In the genomic region with DNA sequence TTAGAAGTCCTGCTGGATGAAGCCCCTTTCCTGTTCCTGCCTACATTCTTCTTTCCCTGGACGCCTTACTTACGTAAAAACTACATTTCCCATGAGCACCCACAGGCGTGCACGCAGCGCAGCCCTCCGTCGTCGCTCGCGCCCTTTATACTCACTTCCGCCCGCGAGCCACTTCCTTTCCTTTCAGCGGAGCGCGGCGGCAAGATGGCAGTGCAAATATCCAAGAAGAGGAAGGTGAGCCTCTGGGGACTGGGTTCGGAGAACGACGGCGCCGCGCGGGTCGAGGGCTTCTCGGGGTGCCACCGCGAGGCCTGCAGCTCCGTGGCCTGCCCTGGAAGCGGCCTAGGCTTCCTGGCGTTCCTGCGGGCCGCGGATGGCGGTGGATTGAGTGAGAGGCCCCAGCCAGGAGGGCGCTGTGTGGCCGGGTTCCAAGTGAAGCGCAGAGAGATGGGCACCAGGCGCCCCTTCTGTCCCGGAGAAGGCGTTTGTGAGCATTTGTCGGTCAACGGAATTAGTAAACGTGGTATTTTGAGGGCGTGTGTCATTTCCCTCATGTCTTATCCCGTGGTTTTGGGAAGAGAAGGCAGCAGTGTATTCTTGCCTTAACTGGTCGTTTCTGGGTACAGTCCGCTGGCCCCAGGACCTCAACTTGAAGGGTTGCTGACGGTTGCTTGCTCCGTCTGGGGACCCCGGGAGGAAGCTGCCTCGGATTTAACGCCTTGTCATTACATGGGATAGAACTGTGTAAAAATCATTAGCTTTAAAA, we compare ENCODE assay signal across 1 cellular context.
A peak's percentile ranks its signal among the peaks of the same experiment; 100 is the strongest.
TF ChIP-seq lines count a peak whose summit lies in the region.

A gene (plus strand): TSS at position 175 of the 766 bp plus-strand sequence. CDS start 30 bp downstream, at position 205.

TF ChIP-seq in HepG2, 621 proteins besides CTCF, POLR2A, EP300 and RAD21 (continued from another document and continues in another):
- TF ChIP-seq, protein P1, sequence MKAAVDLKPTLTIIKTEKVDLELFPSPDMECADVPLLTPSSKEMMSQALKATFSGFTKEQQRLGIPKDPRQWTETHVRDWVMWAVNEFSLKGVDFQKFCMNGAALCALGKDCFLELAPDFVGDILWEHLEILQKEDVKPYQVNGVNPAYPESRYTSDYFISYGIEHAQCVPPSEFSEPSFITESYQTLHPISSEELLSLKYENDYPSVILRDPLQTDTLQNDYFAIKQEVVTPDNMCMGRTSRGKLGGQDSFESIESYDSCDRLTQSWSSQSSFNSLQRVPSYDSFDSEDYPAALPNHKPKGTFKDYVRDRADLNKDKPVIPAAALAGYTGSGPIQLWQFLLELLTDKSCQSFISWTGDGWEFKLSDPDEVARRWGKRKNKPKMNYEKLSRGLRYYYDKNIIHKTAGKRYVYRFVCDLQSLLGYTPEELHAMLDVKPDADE (CRISPR knock-in tag; IDR thresholded peaks at IDR 0.05) = no peak
- TF ChIP-seq PCBP2 (optimal IDR thresholded peaks at IDR 0.05; ENCODE audit: low read depth, low read length, poor library complexity, severe bottlenecking) = no peak
- TF ChIP-seq MXD4 (CRISPR knock-in tag; IDR thresholded peaks at IDR 0.05) = peak; percentile 88
- TF ChIP-seq, protein P2, sequence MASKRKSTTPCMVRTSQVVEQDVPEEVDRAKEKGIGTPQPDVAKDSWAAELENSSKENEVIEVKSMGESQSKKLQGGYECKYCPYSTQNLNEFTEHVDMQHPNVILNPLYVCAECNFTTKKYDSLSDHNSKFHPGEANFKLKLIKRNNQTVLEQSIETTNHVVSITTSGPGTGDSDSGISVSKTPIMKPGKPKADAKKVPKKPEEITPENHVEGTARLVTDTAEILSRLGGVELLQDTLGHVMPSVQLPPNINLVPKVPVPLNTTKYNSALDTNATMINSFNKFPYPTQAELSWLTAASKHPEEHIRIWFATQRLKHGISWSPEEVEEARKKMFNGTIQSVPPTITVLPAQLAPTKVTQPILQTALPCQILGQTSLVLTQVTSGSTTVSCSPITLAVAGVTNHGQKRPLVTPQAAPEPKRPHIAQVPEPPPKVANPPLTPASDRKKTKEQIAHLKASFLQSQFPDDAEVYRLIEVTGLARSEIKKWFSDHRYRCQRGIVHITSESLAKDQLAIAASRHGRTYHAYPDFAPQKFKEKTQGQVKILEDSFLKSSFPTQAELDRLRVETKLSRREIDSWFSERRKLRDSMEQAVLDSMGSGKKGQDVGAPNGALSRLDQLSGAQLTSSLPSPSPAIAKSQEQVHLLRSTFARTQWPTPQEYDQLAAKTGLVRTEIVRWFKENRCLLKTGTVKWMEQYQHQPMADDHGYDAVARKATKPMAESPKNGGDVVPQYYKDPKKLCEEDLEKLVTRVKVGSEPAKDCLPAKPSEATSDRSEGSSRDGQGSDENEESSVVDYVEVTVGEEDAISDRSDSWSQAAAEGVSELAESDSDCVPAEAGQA (IDR thresholded peaks at IDR 0.05; ENCODE audit: low read depth) = peak; percentile 95
- TF ChIP-seq, protein P2 (CRISPR knock-in tag; IDR thresholded peaks at IDR 0.05; ENCODE audit: borderline replicate concordance) = peak; percentile 43; the same call in 1 of the 2 replicates
- peak; percentile 91; the same call in 1 of the 2 replicates for TF ChIP-seq ZNF678 (CRISPR knock-in tag; IDR thresholded peaks at IDR 0.05)
- no peak for TF ChIP-seq ZC3H4 (CRISPR knock-in tag; IDR thresholded peaks at IDR 0.05; ENCODE audit: borderline replicate concordance)
- TF ChIP-seq ZKSCAN8 (CRISPR knock-in tag; IDR thresholded peaks at IDR 0.05; ENCODE audit: borderline replicate concordance) = peak; percentile 72; the same call in 1 of the 2 replicates
- TF ChIP-seq ZNF619 (CRISPR knock-in tag; IDR thresholded peaks at IDR 0.05) = no peak; the same call in 1 of the 2 replicates
- TF ChIP-seq SSRP1 (CRISPR knock-in tag; IDR thresholded peaks at IDR 0.05) = peak; percentile 85; the same call in 1 of the 2 replicates
- peak; percentile 96 for TF ChIP-seq HOXA5 (CRISPR knock-in tag; IDR thresholded peaks at IDR 0.05)
- TF ChIP-seq KLF9 (CRISPR knock-in tag; IDR thresholded peaks at IDR 0.05; ENCODE audit: low read depth) = peak; percentile 54; the same call in 1 of the 2 replicates
- TF ChIP-seq ZNF788 (CRISPR knock-in tag; IDR thresholded peaks at IDR 0.05; ENCODE audit: borderline replicate concordance) = peak; percentile 93; the same call in 1 of the 2 replicates
- TF ChIP-seq, protein P3, sequence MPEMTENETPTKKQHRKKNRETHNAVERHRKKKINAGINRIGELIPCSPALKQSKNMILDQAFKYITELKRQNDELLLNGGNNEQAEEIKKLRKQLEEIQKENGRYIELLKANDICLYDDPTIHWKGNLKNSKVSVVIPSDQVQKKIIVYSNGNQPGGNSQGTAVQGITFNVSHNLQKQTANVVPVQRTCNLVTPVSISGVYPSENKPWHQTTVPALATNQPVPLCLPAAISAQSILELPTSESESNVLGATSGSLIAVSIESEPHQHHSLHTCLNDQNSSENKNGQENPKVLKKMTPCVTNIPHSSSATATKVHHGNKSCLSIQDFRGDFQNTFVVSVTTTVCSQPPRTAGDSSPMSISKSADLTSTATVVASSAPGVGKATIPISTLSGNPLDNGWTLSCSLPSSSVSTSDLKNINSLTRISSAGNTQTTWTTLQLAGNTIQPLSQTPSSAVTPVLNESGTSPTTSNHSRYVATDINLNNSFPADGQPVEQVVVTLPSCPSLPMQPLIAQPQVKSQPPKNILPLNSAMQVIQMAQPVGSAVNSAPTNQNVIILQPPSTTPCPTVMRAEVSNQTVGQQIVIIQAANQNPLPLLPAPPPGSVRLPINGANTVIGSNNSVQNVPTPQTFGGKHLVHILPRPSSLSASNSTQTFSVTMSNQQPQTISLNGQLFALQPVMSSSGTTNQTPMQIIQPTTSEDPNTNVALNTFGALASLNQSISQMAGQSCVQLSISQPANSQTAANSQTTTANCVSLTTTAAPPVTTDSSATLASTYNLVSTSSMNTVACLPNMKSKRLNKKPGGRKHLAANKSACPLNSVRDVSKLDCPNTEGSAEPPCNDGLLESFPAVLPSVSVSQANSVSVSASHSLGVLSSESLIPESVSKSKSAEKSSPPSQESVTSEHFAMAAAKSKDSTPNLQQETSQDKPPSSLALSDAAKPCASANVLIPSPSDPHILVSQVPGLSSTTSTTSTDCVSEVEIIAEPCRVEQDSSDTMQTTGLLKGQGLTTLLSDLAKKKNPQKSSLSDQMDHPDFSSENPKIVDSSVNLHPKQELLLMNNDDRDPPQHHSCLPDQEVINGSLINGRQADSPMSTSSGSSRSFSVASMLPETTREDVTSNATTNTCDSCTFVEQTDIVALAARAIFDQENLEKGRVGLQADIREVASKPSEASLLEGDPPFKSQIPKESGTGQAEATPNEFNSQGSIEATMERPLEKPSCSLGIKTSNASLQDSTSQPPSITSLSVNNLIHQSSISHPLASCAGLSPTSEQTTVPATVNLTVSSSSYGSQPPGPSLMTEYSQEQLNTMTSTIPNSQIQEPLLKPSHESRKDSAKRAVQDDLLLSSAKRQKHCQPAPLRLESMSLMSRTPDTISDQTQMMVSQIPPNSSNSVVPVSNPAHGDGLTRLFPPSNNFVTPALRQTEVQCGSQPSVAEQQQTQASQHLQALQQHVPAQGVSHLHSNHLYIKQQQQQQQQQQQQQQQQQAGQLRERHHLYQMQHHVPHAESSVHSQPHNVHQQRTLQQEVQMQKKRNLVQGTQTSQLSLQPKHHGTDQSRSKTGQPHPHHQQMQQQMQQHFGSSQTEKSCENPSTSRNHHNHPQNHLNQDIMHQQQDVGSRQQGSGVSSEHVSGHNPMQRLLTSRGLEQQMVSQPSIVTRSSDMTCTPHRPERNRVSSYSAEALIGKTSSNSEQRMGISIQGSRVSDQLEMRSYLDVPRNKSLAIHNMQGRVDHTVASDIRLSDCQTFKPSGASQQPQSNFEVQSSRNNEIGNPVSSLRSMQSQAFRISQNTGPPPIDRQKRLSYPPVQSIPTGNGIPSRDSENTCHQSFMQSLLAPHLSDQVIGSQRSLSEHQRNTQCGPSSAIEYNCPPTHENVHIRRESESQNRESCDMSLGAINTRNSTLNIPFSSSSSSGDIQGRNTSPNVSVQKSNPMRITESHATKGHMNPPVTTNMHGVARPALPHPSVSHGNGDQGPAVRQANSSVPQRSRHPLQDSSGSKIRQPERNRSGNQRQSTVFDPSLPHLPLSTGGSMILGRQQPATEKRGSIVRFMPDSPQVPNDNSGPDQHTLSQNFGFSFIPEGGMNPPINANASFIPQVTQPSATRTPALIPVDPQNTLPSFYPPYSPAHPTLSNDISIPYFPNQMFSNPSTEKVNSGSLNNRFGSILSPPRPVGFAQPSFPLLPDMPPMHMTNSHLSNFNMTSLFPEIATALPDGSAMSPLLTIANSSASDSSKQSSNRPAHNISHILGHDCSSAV (CRISPR knock-in tag; IDR thresholded peaks at IDR 0.05; ENCODE audit: borderline replicate concordance) = 0 out of 2 replicates have a peak, but pooled peaks have one; percentile 14
- TF ChIP-seq RELA (CRISPR knock-in tag; IDR thresholded peaks at IDR 0.05) = 0 out of 2 replicates have a peak, but pooled peaks have one; percentile 31
- TF ChIP-seq RORA (CRISPR knock-in tag; IDR thresholded peaks at IDR 0.05) = no peak
- no peak for TF ChIP-seq ZNF549 (CRISPR knock-in tag; IDR thresholded peaks at IDR 0.05)
- TF ChIP-seq, protein P4, sequence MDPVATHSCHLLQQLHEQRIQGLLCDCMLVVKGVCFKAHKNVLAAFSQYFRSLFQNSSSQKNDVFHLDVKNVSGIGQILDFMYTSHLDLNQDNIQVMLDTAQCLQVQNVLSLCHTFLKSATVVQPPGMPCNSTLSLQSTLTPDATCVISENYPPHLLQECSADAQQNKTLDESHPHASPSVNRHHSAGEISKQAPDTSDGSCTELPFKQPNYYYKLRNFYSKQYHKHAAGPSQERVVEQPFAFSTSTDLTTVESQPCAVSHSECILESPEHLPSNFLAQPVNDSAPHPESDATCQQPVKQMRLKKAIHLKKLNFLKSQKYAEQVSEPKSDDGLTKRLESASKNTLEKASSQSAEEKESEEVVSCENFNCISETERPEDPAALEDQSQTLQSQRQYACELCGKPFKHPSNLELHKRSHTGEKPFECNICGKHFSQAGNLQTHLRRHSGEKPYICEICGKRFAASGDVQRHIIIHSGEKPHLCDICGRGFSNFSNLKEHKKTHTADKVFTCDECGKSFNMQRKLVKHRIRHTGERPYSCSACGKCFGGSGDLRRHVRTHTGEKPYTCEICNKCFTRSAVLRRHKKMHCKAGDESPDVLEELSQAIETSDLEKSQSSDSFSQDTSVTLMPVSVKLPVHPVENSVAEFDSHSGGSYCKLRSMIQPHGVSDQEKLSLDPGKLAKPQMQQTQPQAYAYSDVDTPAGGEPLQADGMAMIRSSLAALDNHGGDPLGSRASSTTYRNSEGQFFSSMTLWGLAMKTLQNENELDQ (CRISPR knock-in tag; IDR thresholded peaks at IDR 0.05; ENCODE audit: borderline replicate concordance) = peak; percentile 70
- no peak; the same call in 1 of the 2 replicates for TF ChIP-seq ZNF383 (CRISPR knock-in tag; IDR thresholded peaks at IDR 0.05; ENCODE audit: borderline replicate concordance)
- no peak for TF ChIP-seq MTA1 (CRISPR knock-in tag; IDR thresholded peaks at IDR 0.05; ENCODE audit: borderline replicate concordance)
- peak; percentile 91 for TF ChIP-seq XRCC5 (optimal IDR thresholded peaks at IDR 0.05; ENCODE audit: low read length)
- TF ChIP-seq KAT8 (CRISPR knock-in tag; IDR thresholded peaks at IDR 0.05) = peak; percentile 96
- peak; percentile 71; the same call in 1 of the 2 replicates for TF ChIP-seq ZBTB42 (CRISPR knock-in tag; IDR thresholded peaks at IDR 0.05)
- TF ChIP-seq ZNF556 (CRISPR knock-in tag; IDR thresholded peaks at IDR 0.05; ENCODE audit: borderline replicate concordance) = peak; percentile 72; the same call in 1 of the 2 replicates
- TF ChIP-seq RAD51 (IDR thresholded peaks at IDR 0.05; ENCODE audit: borderline replicate concordance) = no peak
- TF ChIP-seq ZFP36L2 (CRISPR knock-in tag; IDR thresholded peaks at IDR 0.05) = no peak
- TF ChIP-seq SOX5 (CRISPR knock-in tag; IDR thresholded peaks at IDR 0.05; ENCODE audit: borderline replicate concordance) = peak; percentile 62; the same call in 1 of the 2 replicates
- TF ChIP-seq ATAD3A (CRISPR knock-in tag; IDR thresholded peaks at IDR 0.05) = no peak
- TF ChIP-seq SAFB2 (CRISPR knock-in tag; IDR thresholded peaks at IDR 0.05; ENCODE audit: borderline replicate concordance, low read depth) = peak; percentile 71
- TF ChIP-seq ARNTL (CRISPR knock-in tag; IDR thresholded peaks at IDR 0.05) = peak; percentile 67; the same call in 1 of the 2 replicates
- TF ChIP-seq ZNF274 (CRISPR knock-in tag; IDR thresholded peaks at IDR 0.05) = peak; percentile 86; the same call in 1 of the 2 replicates
- no peak for TF ChIP-seq SYNCRIP (IDR thresholded peaks at IDR 0.05; ENCODE audit: insufficient read depth, low read depth, low read length)
- peak; percentile 91 for TF ChIP-seq ZNF335 (CRISPR knock-in tag; IDR thresholded peaks at IDR 0.05)
- peak; percentile 12; the same call in 1 of the 2 replicates for TF ChIP-seq NFE2L2 (IDR thresholded peaks at IDR 0.05; ENCODE audit: low read length)
- no peak for TF ChIP-seq JARID2 (CRISPR knock-in tag; IDR thresholded peaks at IDR 0.05; ENCODE audit: insufficient replicate concordance)
- TF ChIP-seq KDM2A (CRISPR knock-in tag; IDR thresholded peaks at IDR 0.05; ENCODE audit: borderline replicate concordance, low read depth) = peak; percentile 96; the same call in 1 of the 2 replicates
- TF ChIP-seq, protein P5, sequence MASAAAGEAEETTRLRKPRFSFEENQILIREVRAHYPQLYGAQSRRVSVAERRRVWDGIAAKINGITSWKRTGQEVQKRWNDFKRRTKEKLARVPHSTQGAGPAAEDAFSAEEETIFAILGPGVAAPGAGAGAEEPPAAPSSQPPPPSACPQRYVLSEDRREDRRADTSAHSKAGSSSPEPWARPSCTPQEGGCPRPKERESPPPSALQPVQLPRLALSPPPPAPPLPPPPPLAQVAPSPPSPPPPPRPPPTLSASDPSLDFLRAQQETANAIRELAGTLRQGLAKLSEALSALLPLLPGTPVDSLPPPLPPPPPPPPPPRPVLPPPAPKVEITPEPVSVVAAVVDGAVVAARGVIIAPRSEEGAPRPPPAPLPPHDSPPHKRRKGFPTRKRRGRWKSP (CRISPR knock-in tag; IDR thresholded peaks at IDR 0.05) = peak; percentile 94
- TF ChIP-seq ZNF607 (CRISPR knock-in tag; IDR thresholded peaks at IDR 0.05; ENCODE audit: borderline replicate concordance) = peak; percentile 89
- TF ChIP-seq KLF16 (CRISPR knock-in tag; IDR thresholded peaks at IDR 0.05) = peak; percentile 13 to 98; a peak in 2 of 4 replicates
- 0 out of 2 replicates have a peak, but pooled peaks have one; percentile 68 for TF ChIP-seq U2AF2 (IDR thresholded peaks at IDR 0.05; ENCODE audit: low read depth, low read length)
- no peak for TF ChIP-seq CCAR2 (optimal IDR thresholded peaks at IDR 0.05; ENCODE audit: low read depth, low read length)
- no peak for TF ChIP-seq ZNF12 (CRISPR knock-in tag; IDR thresholded peaks at IDR 0.05)
